20 cellular contexts compared by ENCODE assay signal in genomic region chr4:153556441-153556815, GRCh38.
DNase-seq lines count a peak whose midpoint lies in the region; ATAC-seq and TF ChIP-seq lines count a peak whose summit lies in the region.
"Had no signal": no experiment of that assay in that cellular context is flagged by ENCODE, and none has a peak within 500 bp of the region (broad histone marks: within the 10 kb centered on the region; RNA-seq: fewer than 3 reads in every experiment).

No MANE protein-coding gene starts in this region.

- H3K27me3 Mint-ChIP-seq in T-helper 17 cell, result no peaks in the 10 kb centered on the region
- H3K27me3 Mint-ChIP-seq: activated CD4-positive, alpha-beta memory T cell treated with anti-CD3 and anti-CD28 coated beads, Interleukin-2, amount 10 ng/mL, durations not matched to agents 7 days and 5 days; central memory CD8-positive, alpha-beta T cell had no signal

- H3K4me1 ChIP-seq in right atrium auricular region (peaks cover 0 to 20% of the 10 kb centered on the region in 2 donors), mucosa of descending colon (ENCODE audit: low read depth) (no peaks in the 10 kb centered on the region), tibial artery (peaks cover 0 to 66% (median 32%) of the 10 kb centered on the region in 4 donors)
- H3K4me1 ChIP-seq: Caco-2 had no signal

- DNase-seq in right atrium auricular region (ENCODE audit: low spot score) (no peak), left ventricle myocardium superior (no peak), T-helper 17 cell (no peak), mucosa of descending colon (no peak), tibial artery (no peak)
- DNase-seq: activated CD4-positive, alpha-beta memory T cell treated with anti-CD3 and anti-CD28 coated beads, Interleukin-2, amount 10 ng/mL, durations not matched to agents 7 days and 5 days; amygdala; Caco-2; effector CD8-positive, alpha-beta T cell; esophagus squamous epithelium; glutamatergic neuron; MM.1S; NCI-H1694 treated with DMSO at 0.1 percent for 48 hours; stimulated activated CD4-positive, alpha-beta T cell treated with anti-CD3 and anti-CD28 coated beads, Interleukin-1b, Interleukin-23, amount 100 ng/mL, for 48 hours had no signal

- H3K27me3 ChIP-seq in right atrium auricular region (no peaks in the 10 kb centered on the region), tibial artery (no peaks in the 10 kb centered on the region)
- H3K27me3 ChIP-seq: esophagus squamous epithelium, uterus had no signal

- no peak overlapping the region for H3K4me3 Mint-ChIP-seq in T-helper 17 cell
- H3K4me3 Mint-ChIP-seq: activated CD4-positive, alpha-beta memory T cell treated with anti-CD3 and anti-CD28 coated beads, Interleukin-2, amount 10 ng/mL, durations not matched to agents 7 days and 5 days; central memory CD8-positive, alpha-beta T cell had no signal

- intact Hi-C loops in left ventricle myocardium superior (cut with micrococcal nuclease), result no loop called here
- intact Hi-C loops in mucosa of descending colon (cut with DNase I, micrococcal nuclease), result no loop called here
- intact Hi-C loops in tibial artery (cut with DNase I; ENCODE audit: low total_unique reads), result no loop called here

- peaks cover 22% of the 10 kb centered on the region for H3K4me1 Mint-ChIP-seq in T-helper 17 cell

- H3K9me3 ChIP-seq in right atrium auricular region, result peaks cover 0 to 6% of the 10 kb centered on the region in 2 donors
- no peaks in the 10 kb centered on the region for H3K9me3 ChIP-seq in T-helper 17 cell (ENCODE audit: control insufficient read depth, low read length, poor library complexity, severe bottlenecking)
- no peaks in the 10 kb centered on the region for H3K9me3 ChIP-seq in mucosa of descending colon
- no peaks in the 10 kb centered on the region for H3K9me3 ChIP-seq in tibial artery
- H3K9me3 ChIP-seq: Caco-2, esophagus squamous epithelium, uterus had no signal

- peaks cover 13% of the 10 kb centered on the region for H3K36me3 Mint-ChIP-seq in T-helper 17 cell (ENCODE audit: low read depth)

- H3K36me3 ChIP-seq in right atrium auricular region, result peaks cover 4% of the 10 kb centered on the region
- no peaks in the 10 kb centered on the region for H3K36me3 ChIP-seq in mucosa of descending colon (ENCODE audit: low read depth)
- H3K36me3 ChIP-seq in tibial artery, result peaks cover 3 to 15% (median 8%) of the 10 kb centered on the region in 3 donors
- H3K36me3 ChIP-seq: uterus had no signal

- ATAC-seq in left ventricle myocardium superior (no peak), T-helper 17 cell (no peak), mucosa of descending colon (peak; percentile 44), HG02763 (IDR thresholded peaks at IDR 0.05; ENCODE audit: unreplicated experiment) (no peak), HG03108 (IDR thresholded peaks at IDR 0.05; ENCODE audit: unreplicated experiment) (no peak), HG02852 (IDR thresholded peaks at IDR 0.05; ENCODE audit: unreplicated experiment) (no peak)

- H3K27ac ChIP-seq in right atrium auricular region (peak overlapping the region; percentile 61 to 88), tibial artery (peak overlapping the region; percentile 59 to 78)
- H3K27ac ChIP-seq: esophagus squamous epithelium, VCaP had no signal

- H3K27ac Mint-ChIP-seq in T-helper 17 cell, result peak overlapping the region; percentile 54
- H3K27ac Mint-ChIP-seq: activated CD4-positive, alpha-beta memory T cell treated with anti-CD3 and anti-CD28 coated beads, Interleukin-2, amount 10 ng/mL, durations not matched to agents 7 days and 5 days had no signal

- H3K4me3 ChIP-seq in right atrium auricular region (no peak overlapping the region), mucosa of descending colon (no peak overlapping the region), tibial artery (no peak overlapping the region)
- H3K4me3 ChIP-seq: esophagus squamous epithelium, uterus had no signal

- TF ChIP-seq CTCF in right atrium auricular region (IDR thresholded peaks at IDR 0.05), result no peak
- no peak for TF ChIP-seq CTCF in mucosa of descending colon (IDR thresholded peaks at IDR 0.05)
- no peak for TF ChIP-seq CTCF in tibial artery (IDR thresholded peaks at IDR 0.05)
